1 cellular context compared by ENCODE assay signal in genomic region chr18:78402440-78402839, GRCh38.
TF ChIP-seq lines count a peak whose summit lies in the region.

No MANE protein-coding gene starts in this region.

TF ChIP-seq in HepG2, 621 proteins besides CTCF, POLR2A, EP300 and RAD21 (continued from another document):
- TF ChIP-seq USF2 (IDR thresholded peaks at IDR 0.05; ENCODE audit: low read depth, low read length) = peak; percentile 42; the same call in 1 of the 2 replicates
- TF ChIP-seq USF2 (CRISPR knock-in tag; IDR thresholded peaks at IDR 0.05; ENCODE audit: borderline replicate concordance) = no peak
